ENCODE assay signal across 12 cellular contexts in genomic region chr10:14063531-14064317, GRCh38.
DNase-seq lines count a peak whose midpoint lies in the region; ATAC-seq and TF ChIP-seq lines count a peak whose summit lies in the region.
"Had no signal": no experiment of that assay in that cellular context is flagged by ENCODE, and none has a peak within 500 bp of the region (broad histone marks: within the 10 kb centered on the region; RNA-seq: fewer than 3 reads in every experiment).

No MANE protein-coding gene starts in this region.

- H3K4me1 ChIP-seq in mucosa of descending colon (ENCODE audit: low read depth): no peaks in the 10 kb centered on the region
- no peaks in the 10 kb centered on the region for H3K4me1 ChIP-seq in endodermal cell (ENCODE audit: control insufficient read depth, insufficient read depth, low read length)
- H3K4me1 ChIP-seq: A549 had no signal

- no peak overlapping the region for H3K9ac ChIP-seq in endodermal cell (ENCODE audit: extremely low read depth, low read length, poor library complexity, severe bottlenecking)

- H3K4me1 Mint-ChIP-seq in glutamatergic neuron (ENCODE audit: low read depth, unreplicated experiment): peaks cover 5% of the 10 kb centered on the region
- H3K4me1 Mint-ChIP-seq in endodermal cell: no peaks in the 10 kb centered on the region
- H3K4me1 Mint-ChIP-seq: memory B cell had no signal

- H3K4me3 ChIP-seq in fibroblast of villous mesenchyme (ENCODE audit: low read depth, low read length): no peak overlapping the region
- no peak overlapping the region for H3K4me3 ChIP-seq in mucosa of descending colon
- H3K4me3 ChIP-seq in endodermal cell (ENCODE audit: low read length): no peak overlapping the region
- H3K4me3 ChIP-seq: A549 had no signal

- H3K36me3 Mint-ChIP-seq in glutamatergic neuron (ENCODE audit: unreplicated experiment) (no peaks in the 10 kb centered on the region), endodermal cell (ENCODE audit: low read depth) (no peaks in the 10 kb centered on the region)
- H3K36me3 Mint-ChIP-seq: memory B cell had no signal

- H3K9me3 ChIP-seq in mucosa of descending colon (no peaks in the 10 kb centered on the region), endodermal cell (ENCODE audit: control insufficient read depth, low read length) (no peaks in the 10 kb centered on the region)

- WGBS in endodermal cell (ENCODE audit: insufficient coverage in 1 of 2, insufficient read length in 1 of 2), 2 experiments: 86 to 87% methylated on average over 7 to 8 of the region's 8 CpGs

- DNase-seq in A172 (ENCODE audit: low spot score) (peak; percentile 33), NCI-H82 (lab: John Stamatoyannopoulos, UW) (peak; percentile 90), fibroblast of villous mesenchyme (ENCODE audit: low read depth) (peak; percentile 97), mucosa of descending colon (no peak), glutamatergic neuron (no peak), endodermal cell (no peak)
- DNase-seq: erythroblast, NCI-H2081 treated with DMSO at 0.1 percent for 48 hours had no signal

- TF ChIP-seq CTCF in fibroblast of villous mesenchyme (IDR thresholded peaks at IDR 0.05; ENCODE audit: insufficient read depth, low read depth, low read length): peak; percentile 7
- no peak for TF ChIP-seq CTCF in mucosa of descending colon (IDR thresholded peaks at IDR 0.05)
- TF ChIP-seq CTCF in glutamatergic neuron (IDR thresholded peaks at IDR 0.05; ENCODE audit: partially characterized antibody, unreplicated experiment): no peak
- TF ChIP-seq CTCF in endodermal cell (conservative IDR thresholded peaks at IDR 0.05): no peak

- ATAC-seq in mucosa of descending colon (peak; percentile 38), esophagus mucosa (no peak), GM18517 (IDR thresholded peaks at IDR 0.05; ENCODE audit: unreplicated experiment) (no peak)
- ATAC-seq: A549 had no signal

- H3K4me3 Mint-ChIP-seq in glutamatergic neuron (ENCODE audit: unreplicated experiment) (no peak overlapping the region), endodermal cell (no peak overlapping the region)
- H3K4me3 Mint-ChIP-seq: memory B cell had no signal

- H3K27ac Mint-ChIP-seq in glutamatergic neuron (ENCODE audit: unreplicated experiment) (no peak overlapping the region), endodermal cell (no peak overlapping the region)
- H3K27ac Mint-ChIP-seq: memory B cell had no signal

- intact Hi-C loops in mucosa of descending colon (cut with DNase I, micrococcal nuclease): no loop called here

- H3K27me3 ChIP-seq in endodermal cell (ENCODE audit: control insufficient read depth, insufficient read depth, low read length, poor library complexity, severe bottlenecking): no peaks in the 10 kb centered on the region

- H3K36me3 ChIP-seq in mucosa of descending colon (ENCODE audit: low read depth) (no peaks in the 10 kb centered on the region), endodermal cell (ENCODE audit: control insufficient read depth, insufficient read depth, low read length) (no peaks in the 10 kb centered on the region)

- H3K9me3 Mint-ChIP-seq in glutamatergic neuron (ENCODE audit: unreplicated experiment): peaks cover 2% of the 10 kb centered on the region
- H3K9me3 Mint-ChIP-seq in endodermal cell: no peaks in the 10 kb centered on the region

- H3K27ac ChIP-seq in endodermal cell (ENCODE audit: low read depth, low read length): no peak overlapping the region
- H3K27ac ChIP-seq: A549 had no signal

- H3K27me3 Mint-ChIP-seq in glutamatergic neuron (ENCODE audit: unreplicated experiment): peaks cover 1% of the 10 kb centered on the region
- H3K27me3 Mint-ChIP-seq in endodermal cell (ENCODE audit: insufficient read depth): no peaks in the 10 kb centered on the region

Comparison
In these comparisons a context has a peak if more than half of its experiments do, and no peak if none do; other contexts are left out.
1. DNase-seq: peak in A172 (single experiment), NCI-H82 (single experiment) and fibroblast of villous mesenchyme (single experiment); none in mucosa of descending colon (0 of 3), glutamatergic neuron (single experiment) and endodermal cell (single experiment).